In genomic region chr1:221962385-221962784, GRCh38 we compare ENCODE assay signal across 1 cellular context.
TF ChIP-seq lines count a peak whose summit lies in the region.

No MANE protein-coding gene starts in this region.

TF ChIP-seq in K562, 482 proteins besides CTCF, POLR2A, EP300 and RAD21 (continued from another document and continues in another):
- TF ChIP-seq OTX1 (CRISPR knock-in tag; IDR thresholded peaks at IDR 0.05) (0 out of 2 replicates have a peak, but pooled peaks have one; percentile 30), NR3C1 (CRISPR knock-in tag; IDR thresholded peaks at IDR 0.05) (no peak), TAF7 (tag; IDR thresholded peaks at IDR 0.05) (peak; percentile 82), MTF1 (CRISPR knock-in tag; IDR thresholded peaks at IDR 0.05; ENCODE audit: borderline replicate concordance) (peak; percentile 87; the same call in 1 of the 2 replicates), ZNF184 (CRISPR knock-in tag; IDR thresholded peaks at IDR 0.05) (no peak), STAT5B (CRISPR knock-in tag; IDR thresholded peaks at IDR 0.05) (peak; percentile 71; the same call in 1 of the 2 replicates), MCM5 (IDR thresholded peaks at IDR 0.05; ENCODE audit: low read depth) (no peak), EGR1 (conservative IDR thresholded peaks at IDR 0.05) (no peak), ETV5 (CRISPR knock-in tag; IDR thresholded peaks at IDR 0.05; ENCODE audit: low read depth) (no peak), TEAD1 (CRISPR knock-in tag; IDR thresholded peaks at IDR 0.05) (peak in 1 of 2 experiments; percentile 98; a peak in 2 of 4 replicates), ZBTB8A (IDR thresholded peaks at IDR 0.05; ENCODE audit: partially characterized antibody) (no peak), ARHGAP35 (IDR thresholded peaks at IDR 0.05; ENCODE audit: partially characterized antibody) (no peak), ARID3B (CRISPR knock-in tag; IDR thresholded peaks at IDR 0.05; ENCODE audit: borderline replicate concordance) (peak; percentile 47; the same call in 1 of the 2 replicates), IRF9 (tag; IDR thresholded peaks at IDR 0.05) (peak; percentile 97), ZNF311 (CRISPR knock-in tag; IDR thresholded peaks at IDR 0.05) (peak; percentile 99), RNF219 (CRISPR knock-in tag; IDR thresholded peaks at IDR 0.05) (peak; percentile 86; the same call in 1 of the 2 replicates), PURB (CRISPR knock-in tag; IDR thresholded peaks at IDR 0.05; ENCODE audit: low read depth) (no peak), ZNF589 (CRISPR knock-in tag; IDR thresholded peaks at IDR 0.05; ENCODE audit: low read depth) (peak; percentile 99), TARDBP (IDR thresholded peaks at IDR 0.05) (no peak), ZBTB34 (CRISPR knock-in tag; IDR thresholded peaks at IDR 0.05) (peak; percentile 91), ZC3H8 (IDR thresholded peaks at IDR 0.05) (no peak), ZNF551 (CRISPR knock-in tag; IDR thresholded peaks at IDR 0.05) (peak; percentile 80), ARNT (IDR thresholded peaks at IDR 0.05) (no peak), RERE (CRISPR knock-in tag; IDR thresholded peaks at IDR 0.05; ENCODE audit: borderline replicate concordance) (no peak), DMBX1 (CRISPR knock-in tag; IDR thresholded peaks at IDR 0.05; ENCODE audit: borderline replicate concordance) (peak; percentile 100), THRA (IDR thresholded peaks at IDR 0.05) (no peak), ILF3 (IDR thresholded peaks at IDR 0.05; ENCODE audit: borderline replicate concordance) (no peak), BCOR (IDR thresholded peaks at IDR 0.05) (no peak)
- TF ChIP-seq, protein P1, sequence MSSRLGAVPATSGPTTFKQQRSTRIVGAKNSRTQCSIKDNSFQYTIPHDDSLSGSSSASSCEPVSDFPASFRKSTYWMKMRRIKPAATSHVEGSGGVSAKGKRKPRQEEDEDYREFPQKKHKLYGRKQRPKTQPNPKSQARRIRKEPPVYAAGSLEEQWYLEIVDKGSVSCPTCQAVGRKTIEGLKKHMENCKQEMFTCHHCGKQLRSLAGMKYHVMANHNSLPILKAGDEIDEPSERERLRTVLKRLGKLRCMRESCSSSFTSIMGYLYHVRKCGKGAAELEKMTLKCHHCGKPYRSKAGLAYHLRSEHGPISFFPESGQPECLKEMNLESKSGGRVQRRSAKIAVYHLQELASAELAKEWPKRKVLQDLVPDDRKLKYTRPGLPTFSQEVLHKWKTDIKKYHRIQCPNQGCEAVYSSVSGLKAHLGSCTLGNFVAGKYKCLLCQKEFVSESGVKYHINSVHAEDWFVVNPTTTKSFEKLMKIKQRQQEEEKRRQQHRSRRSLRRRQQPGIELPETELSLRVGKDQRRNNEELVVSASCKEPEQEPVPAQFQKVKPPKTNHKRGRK (tag; IDR thresholded peaks at IDR 0.05), result no peak
- TF ChIP-seq, protein P2, sequence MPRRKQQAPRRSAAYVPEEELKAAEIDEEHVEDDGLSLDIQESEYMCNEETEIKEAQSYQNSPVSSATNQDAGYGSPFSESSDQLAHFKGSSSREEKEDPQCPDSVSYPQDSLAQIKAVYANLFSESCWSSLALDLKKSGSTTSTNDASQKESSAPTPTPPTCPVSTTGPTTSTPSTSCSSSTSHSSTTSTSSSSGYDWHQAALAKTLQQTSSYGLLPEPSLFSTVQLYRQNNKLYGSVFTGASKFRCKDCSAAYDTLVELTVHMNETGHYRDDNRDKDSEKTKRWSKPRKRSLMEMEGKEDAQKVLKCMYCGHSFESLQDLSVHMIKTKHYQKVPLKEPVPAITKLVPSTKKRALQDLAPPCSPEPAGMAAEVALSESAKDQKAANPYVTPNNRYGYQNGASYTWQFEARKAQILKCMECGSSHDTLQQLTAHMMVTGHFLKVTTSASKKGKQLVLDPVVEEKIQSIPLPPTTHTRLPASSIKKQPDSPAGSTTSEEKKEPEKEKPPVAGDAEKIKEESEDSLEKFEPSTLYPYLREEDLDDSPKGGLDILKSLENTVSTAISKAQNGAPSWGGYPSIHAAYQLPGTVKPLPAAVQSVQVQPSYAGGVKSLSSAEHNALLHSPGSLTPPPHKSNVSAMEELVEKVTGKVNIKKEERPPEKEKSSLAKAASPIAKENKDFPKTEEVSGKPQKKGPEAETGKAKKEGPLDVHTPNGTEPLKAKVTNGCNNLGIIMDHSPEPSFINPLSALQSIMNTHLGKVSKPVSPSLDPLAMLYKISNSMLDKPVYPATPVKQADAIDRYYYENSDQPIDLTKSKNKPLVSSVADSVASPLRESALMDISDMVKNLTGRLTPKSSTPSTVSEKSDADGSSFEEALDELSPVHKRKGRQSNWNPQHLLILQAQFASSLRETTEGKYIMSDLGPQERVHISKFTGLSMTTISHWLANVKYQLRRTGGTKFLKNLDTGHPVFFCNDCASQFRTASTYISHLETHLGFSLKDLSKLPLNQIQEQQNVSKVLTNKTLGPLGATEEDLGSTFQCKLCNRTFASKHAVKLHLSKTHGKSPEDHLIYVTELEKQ (CRISPR knock-in tag; IDR thresholded peaks at IDR 0.05), result peak; percentile 95
- TF ChIP-seq, protein P3, sequence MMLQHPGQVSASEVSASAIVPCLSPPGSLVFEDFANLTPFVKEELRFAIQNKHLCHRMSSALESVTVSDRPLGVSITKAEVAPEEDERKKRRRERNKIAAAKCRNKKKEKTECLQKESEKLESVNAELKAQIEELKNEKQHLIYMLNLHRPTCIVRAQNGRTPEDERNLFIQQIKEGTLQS (IDR thresholded peaks at IDR 0.05), result no peak
- TF ChIP-seq, protein P3 (CRISPR knock-in tag; conservative IDR thresholded peaks at IDR 0.05), result no peak
- TF ChIP-seq, protein P4, sequence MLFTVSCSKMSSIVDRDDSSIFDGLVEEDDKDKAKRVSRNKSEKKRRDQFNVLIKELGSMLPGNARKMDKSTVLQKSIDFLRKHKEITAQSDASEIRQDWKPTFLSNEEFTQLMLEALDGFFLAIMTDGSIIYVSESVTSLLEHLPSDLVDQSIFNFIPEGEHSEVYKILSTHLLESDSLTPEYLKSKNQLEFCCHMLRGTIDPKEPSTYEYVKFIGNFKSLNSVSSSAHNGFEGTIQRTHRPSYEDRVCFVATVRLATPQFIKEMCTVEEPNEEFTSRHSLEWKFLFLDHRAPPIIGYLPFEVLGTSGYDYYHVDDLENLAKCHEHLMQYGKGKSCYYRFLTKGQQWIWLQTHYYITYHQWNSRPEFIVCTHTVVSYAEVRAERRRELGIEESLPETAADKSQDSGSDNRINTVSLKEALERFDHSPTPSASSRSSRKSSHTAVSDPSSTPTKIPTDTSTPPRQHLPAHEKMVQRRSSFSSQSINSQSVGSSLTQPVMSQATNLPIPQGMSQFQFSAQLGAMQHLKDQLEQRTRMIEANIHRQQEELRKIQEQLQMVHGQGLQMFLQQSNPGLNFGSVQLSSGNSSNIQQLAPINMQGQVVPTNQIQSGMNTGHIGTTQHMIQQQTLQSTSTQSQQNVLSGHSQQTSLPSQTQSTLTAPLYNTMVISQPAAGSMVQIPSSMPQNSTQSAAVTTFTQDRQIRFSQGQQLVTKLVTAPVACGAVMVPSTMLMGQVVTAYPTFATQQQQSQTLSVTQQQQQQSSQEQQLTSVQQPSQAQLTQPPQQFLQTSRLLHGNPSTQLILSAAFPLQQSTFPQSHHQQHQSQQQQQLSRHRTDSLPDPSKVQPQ (CRISPR knock-in tag; IDR thresholded peaks at IDR 0.05; ENCODE audit: borderline replicate concordance), result peak; percentile 86
